Comparison of ENCODE assay signal across 14 cellular contexts in the genomic region with DNA sequence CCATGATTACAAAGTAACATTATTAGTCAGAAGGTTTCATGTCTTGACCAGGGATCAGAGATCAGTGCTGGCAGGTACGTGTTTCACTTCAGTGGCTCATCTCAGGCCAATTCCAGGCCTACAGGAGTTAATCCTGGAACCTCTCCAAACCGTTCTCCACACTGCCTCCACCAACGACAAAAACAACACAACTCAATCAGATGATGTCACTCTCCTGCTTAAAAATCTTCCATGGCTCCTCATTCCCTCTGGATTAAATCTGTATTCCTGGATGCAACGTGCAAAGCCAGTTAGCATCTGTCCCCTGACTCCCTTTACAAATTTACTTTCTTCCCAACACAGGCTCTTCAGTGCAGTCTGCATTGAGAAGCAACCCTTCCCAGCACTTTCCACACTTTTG. TPM values are rescaled to one million over a fixed set of nuclear protein-coding genes. Genes with fewer than 3 reads are reported as not detected.
DNase-seq lines count a peak whose midpoint lies in the region; ATAC-seq and TF ChIP-seq lines count a peak whose summit lies in the region.
"Had no signal": no experiment of that assay in that cellular context is flagged by ENCODE, and none has a peak within 500 bp of the region (broad histone marks: within the 10 kb centered on the region; RNA-seq: fewer than 3 reads in every experiment).

No MANE protein-coding gene starts in this region.

- 29 to 47% (median 38%) methylated on average over 4 of the region's 4 CpGs for WGBS in heart left ventricle, 4 donors

- H3K27me3 ChIP-seq in heart left ventricle: no peaks in the 10 kb centered on the region
- no peaks in the 10 kb centered on the region for H3K27me3 ChIP-seq in muscle layer of duodenum (ENCODE audit: low read depth, low read length)

- TF ChIP-seq POLR2A in heart left ventricle (IDR thresholded peaks at IDR 0.05): no peak

- H3K4me3 ChIP-seq in heart left ventricle (no peak overlapping the region), epithelial cell of esophagus (ENCODE audit: low read length) (no peak overlapping the region), muscle layer of duodenum (ENCODE audit: low read depth in 1 of 2, low read length in 2 of 2) (no peak overlapping the region)
- H3K4me3 ChIP-seq: smooth muscle cell had no signal

- peaks cover 0 to 32% (median 13%) of the 10 kb centered on the region in 12 donors for H3K4me1 ChIP-seq in heart left ventricle
- peaks cover 6 to 8% of the 10 kb centered on the region in 2 donors for H3K4me1 ChIP-seq in muscle layer of duodenum (ENCODE audit: control insufficient read depth in 1 of 2, insufficient read depth in 2 of 2, low read length in 2 of 2)

- intact Hi-C loops in heart left ventricle (cut with DNase I): no loop called here
- intact Hi-C loops in left cardiac atrium (cut with DNase I): no loop called here
- intact Hi-C loops in head of caudate nucleus (cut with DNase I): no loop called here

- TF ChIP-seq CTCF in heart left ventricle (IDR thresholded peaks at IDR 0.05) (no peak), epithelial cell of esophagus (IDR thresholded peaks at IDR 0.05; ENCODE audit: insufficient read depth, low read depth, low read length, missing control alignments) (no peak)

- ATAC-seq in heart left ventricle (peak in 2 of 4 donors; percentile 5 to 9), left cardiac atrium (no peak), GM18909 (IDR thresholded peaks at IDR 0.05; ENCODE audit: poor library complexity, unreplicated experiment) (no peak), GM18907 (IDR thresholded peaks at IDR 0.05; ENCODE audit: unreplicated experiment) (no peak)

- H3K36me3 ChIP-seq in heart left ventricle (no peaks in the 10 kb centered on the region), muscle layer of duodenum (ENCODE audit: control insufficient read depth in 1 of 2, insufficient read depth in 2 of 2, low read length in 2 of 2) (no peaks in the 10 kb centered on the region)

- DNase-seq in heart left ventricle: no peak
- no peak for DNase-seq in left cardiac atrium
- DNase-seq in epithelial cell of esophagus (ENCODE audit: low read depth): peak; percentile 18
- DNase-seq in head of caudate nucleus: no peak
- no peak for DNase-seq in NCI-H1930 (lab: John Stamatoyannopoulos, UW)
- DNase-seq: activated CD4-positive, alpha-beta memory T cell treated with anti-CD3 and anti-CD28 coated beads for 36 hours; activated naive CD4-positive, alpha-beta T cell treated with anti-CD3 and anti-CD28 coated beads, Interleukin-2, amount 50 U/mL, for 16 hours; effector CD8-positive, alpha-beta T cell; NCI-H2171; OCI-M1 had no signal

- H3K27ac ChIP-seq in heart left ventricle (peak overlapping the region in 7 of 12 donors; percentile 11 to 87 (median 43)), muscle layer of duodenum (ENCODE audit: low read length) (peak overlapping the region; percentile 33)

- H3K9me3 ChIP-seq in heart left ventricle (peaks cover 0 to 25% (median 14%) of the 10 kb centered on the region in 12 donors), muscle layer of duodenum (ENCODE audit: control insufficient read depth in 1 of 2, low read length in 2 of 2) (peaks cover 0 to 4% of the 10 kb centered on the region in 2 donors)

RNA-seq across cellular contexts. Expression of a gene that starts 34.3 kb away (rescaled TPM):
- 100 to 1,000 TPM in 4 of 9 donors, 10 to 100 TPM in 5; 66.1 to 384 (median 90.8) TPM for total RNA-seq in heart left ventricle
- 100 to 1,000 TPM in 1 of 2 donors, 10 to 100 TPM in 1; 26.6 to 206 TPM for polyA plus RNA-seq in heart left ventricle
- total RNA-seq in left cardiac atrium: 100 to 1,000 TPM; 114 to 122 TPM

RNA-seq across cellular contexts. Expression of a gene that starts 43.3 kb away (rescaled TPM):
- 10 to 100 TPM; 20.3 to 58.7 (median 23.8) TPM for total RNA-seq in heart left ventricle
- polyA plus RNA-seq in heart left ventricle: 10 to 100 TPM; 21.6 to 31.3 TPM
- 10 to 100 TPM; 30.3 to 33.9 TPM for total RNA-seq in left cardiac atrium
